17 cellular contexts compared by ENCODE assay signal in the genomic region with DNA sequence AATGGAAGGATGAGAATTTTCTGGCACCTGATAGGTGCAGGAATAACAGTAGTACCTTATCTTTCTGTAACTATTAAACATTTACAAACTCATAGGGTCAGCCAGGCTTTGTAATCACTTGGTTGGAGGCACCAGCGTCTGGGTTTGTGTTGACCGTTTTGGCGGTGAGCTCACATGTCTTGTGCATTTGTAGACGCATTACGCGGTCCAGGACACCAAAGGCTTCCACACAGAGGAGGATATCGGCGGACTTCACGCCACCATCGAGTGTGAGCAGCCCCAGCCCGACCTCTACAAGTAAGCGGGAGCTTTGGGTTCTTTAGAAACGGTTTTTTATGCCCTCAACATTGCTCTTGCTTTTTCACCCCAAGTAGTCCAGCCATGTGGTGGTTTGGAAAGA.
A peak's percentile ranks its signal among the peaks of the same experiment; 100 is the strongest.
DNase-seq lines count a peak whose midpoint lies in the region; ATAC-seq, FAIRE-seq and TF ChIP-seq lines count a peak whose summit lies in the region.
"Had no signal": no experiment of that assay in that cellular context is flagged by ENCODE, and none has a peak within 500 bp of the region (broad histone marks: within the 10 kb centered on the region; RNA-seq: fewer than 3 reads in every experiment).

No MANE protein-coding gene starts in this region.

- CTCF ChIA-PET in HepG2 (lab: Yijun Ruan, JAX; ENCODE audit: low intra/inter-chr PET ratio, low total read pairs), result no interaction called here

- H3K4me2 ChIP-seq in HepG2 (ENCODE audit: low read depth, low read length), result no peak overlapping the region
- H3K4me2 ChIP-seq: A549 had no signal

- ATAC-seq in left ventricle myocardium superior, result no peak
- no peak for ATAC-seq in HepG2
- ATAC-seq: A549 had no signal

- no peak overlapping the region for H3K27ac ChIP-seq in right atrium auricular region
- no peak overlapping the region for H3K27ac ChIP-seq in stomach
- no peak overlapping the region for H3K27ac ChIP-seq in HepG2 (ENCODE audit: extremely low read length, insufficient read depth, low read length)
- H3K27ac ChIP-seq: A549, C4-2B had no signal

- H3K4me3 ChIP-seq in right atrium auricular region (no peak overlapping the region), stomach (no peak overlapping the region), HepG2 (replicated peaks in 1 of 3; ENCODE audit: insufficient read depth in 1 of 3, low read depth in 2 of 3, low read length in 3 of 3) (no peak overlapping the region)
- H3K4me3 ChIP-seq: A549, HAP-1 had no signal

- FAIRE-seq in HepG2 (lab: Jason Lieb, UNC), result no peak
- FAIRE-seq: A549, D721Med, GM12892, GM19239, H1 had no signal

- H3K27me3 ChIP-seq in right atrium auricular region (no peaks in the 10 kb centered on the region), stomach (no peaks in the 10 kb centered on the region), HepG2 (ENCODE audit: control insufficient read depth in 1 of 2, insufficient read depth in 2 of 2, low read length in 2 of 2) (no peaks in the 10 kb centered on the region)
- H3K27me3 ChIP-seq: BE2C had no signal

- no peak overlapping the region for H3K9ac ChIP-seq in HepG2 (ENCODE audit: insufficient read depth, low read depth, low read length)

- TF ChIP-seq CTCF in right atrium auricular region (IDR thresholded peaks at IDR 0.05) (no peak), stomach (IDR thresholded peaks at IDR 0.05) (no peak), HepG2 (CRISPR knock-in tag; IDR thresholded peaks at IDR 0.05) (no peak)

- in situ Hi-C loops in HepG2 (cut with HindIII; ENCODE audit: extremely low pct_ligation_motif_present, low pct_unique_long_range_greater_than_20kb), result no loop called here

- H3K79me2 ChIP-seq in HepG2 (ENCODE audit: insufficient read depth, low read length), result no peaks in the 10 kb centered on the region

- no peaks in the 10 kb centered on the region for H3K9me3 ChIP-seq in right atrium auricular region
- H3K9me3 ChIP-seq in stomach, result no peaks in the 10 kb centered on the region
- H3K9me3 ChIP-seq in HepG2 (ENCODE audit: low read length), result no peaks in the 10 kb centered on the region
- H3K9me3 ChIP-seq: A549, BE2C, HAP-1 had no signal

- no TSS peak for BruUV-seq in HepG2 (replicated peaks; lab: Mats Ljungman, UMichigan)

- WGBS in stomach, 5 donors, result 66 to 89% (median 80%) methylated on average over 13 of the region's 13 CpGs
- 98% methylated on average over 13 of the region's 13 CpGs for WGBS in HepG2 (ENCODE audit: low lambda C conversion rate)

- H3K36me3 ChIP-seq in right atrium auricular region (peaks cover 65% of the 10 kb centered on the region), stomach (peaks cover 12 to 94% (median 80%) of the 10 kb centered on the region in 4 donors), HepG2 (replicated peaks in 1 of 2; ENCODE audit: control insufficient read depth in 1 of 2, insufficient read depth in 2 of 2, low read length in 2 of 2) (peaks cover 32 to 90% of the 10 kb centered on the region in 2 experiments)

- H4K20me1 ChIP-seq in HepG2 (ENCODE audit: insufficient read depth, low read length), result no peaks in the 10 kb centered on the region

- TF ChIP-seq POLR2A in stomach (IDR thresholded peaks at IDR 0.05) (no peak), HepG2 (IDR thresholded peaks at IDR 0.05; ENCODE audit: insufficient read depth in 1 of 2, low read depth in 2 of 2, low read length in 2 of 2) (no peak)

- no peak for TF ChIP-seq RAD21 in HepG2 (CRISPR knock-in tag; IDR thresholded peaks at IDR 0.05)

- DNase-seq in right atrium auricular region (ENCODE audit: low spot score) (peak; percentile 56), left ventricle myocardium superior (no peak), islet precursor cell (peak; percentile 37), stomach (peak; percentile 21), DMS114 treated with DMSO at 0.1 percent for 48 hours (lab: John Stamatoyannopoulos, UW; ENCODE audit: unreplicated experiment) (no peak), HepG2 (ENCODE audit: low spot score) (no peak)
- DNase-seq: BE2C; CD4-positive, alpha-beta memory T cell; DND-41; GDM1 had no signal

- intact Hi-C loops in left ventricle myocardium superior (cut with micrococcal nuclease) (no loop called here), stomach (cut with DNase I; ENCODE audit: low total_unique reads) (no loop called here), HepG2 (cut with micrococcal nuclease; ENCODE audit: unreplicated experiment) (no loop called here)

- no peak overlapping the region for H2AFZ ChIP-seq in HepG2 (ENCODE audit: low read length)

- H3K4me1 ChIP-seq in right atrium auricular region (no peaks in the 10 kb centered on the region), stomach (no peaks in the 10 kb centered on the region), HepG2 (ENCODE audit: insufficient read depth, low read length) (no peaks in the 10 kb centered on the region)
- H3K4me1 ChIP-seq: A549, BE2C, HAP-1 had no signal

- TF ChIP-seq EP300 in stomach (IDR thresholded peaks at IDR 0.05) (no peak), HepG2 (IDR thresholded peaks at IDR 0.05; ENCODE audit: low read depth in 2 of 2, low read length in 2 of 2) (no peak), HepG2 (CRISPR knock-in tag; IDR thresholded peaks at IDR 0.05; ENCODE audit: borderline replicate concordance) (no peak)

- POLR2A ChIA-PET in HepG2 (lab: Yijun Ruan, JAX), result no interaction called here

TF ChIP-seq in HepG2, 621 proteins besides CTCF, POLR2A, EP300 and RAD21:
- TF ChIP-seq KAT8 (CRISPR knock-in tag; IDR thresholded peaks at IDR 0.05) (no peak), ZNF451 (CRISPR knock-in tag; IDR thresholded peaks at IDR 0.05) (no peak), GMEB1 (CRISPR knock-in tag; IDR thresholded peaks at IDR 0.05; ENCODE audit: borderline replicate concordance) (no peak), ZSCAN21 (CRISPR knock-in tag; IDR thresholded peaks at IDR 0.05; ENCODE audit: borderline replicate concordance) (no peak), ZBTB20 (CRISPR knock-in tag; IDR thresholded peaks at IDR 0.05; ENCODE audit: borderline replicate concordance, low read depth) (no peak), HNRNPK (IDR thresholded peaks at IDR 0.05; ENCODE audit: low read depth, low read length, poor library complexity, severe bottlenecking) (no peak), SMAD9 (CRISPR knock-in tag; IDR thresholded peaks at IDR 0.05) (no peak), ZNF556 (CRISPR knock-in tag; IDR thresholded peaks at IDR 0.05; ENCODE audit: borderline replicate concordance) (no peak), ZNF891 (CRISPR knock-in tag; IDR thresholded peaks at IDR 0.05) (no peak), ARHGAP35 (CRISPR knock-in tag; IDR thresholded peaks at IDR 0.05; ENCODE audit: borderline replicate concordance) (no peak), KLF12 (CRISPR knock-in tag; IDR thresholded peaks at IDR 0.05; ENCODE audit: borderline replicate concordance) (no peak), ZBTB7B (CRISPR knock-in tag; IDR thresholded peaks at IDR 0.05) (no peak), ZNF33B (CRISPR knock-in tag; IDR thresholded peaks at IDR 0.05) (no peak), ZNF235 (CRISPR knock-in tag; IDR thresholded peaks at IDR 0.05; ENCODE audit: borderline replicate concordance) (no peak)
- TF ChIP-seq, protein P1, sequence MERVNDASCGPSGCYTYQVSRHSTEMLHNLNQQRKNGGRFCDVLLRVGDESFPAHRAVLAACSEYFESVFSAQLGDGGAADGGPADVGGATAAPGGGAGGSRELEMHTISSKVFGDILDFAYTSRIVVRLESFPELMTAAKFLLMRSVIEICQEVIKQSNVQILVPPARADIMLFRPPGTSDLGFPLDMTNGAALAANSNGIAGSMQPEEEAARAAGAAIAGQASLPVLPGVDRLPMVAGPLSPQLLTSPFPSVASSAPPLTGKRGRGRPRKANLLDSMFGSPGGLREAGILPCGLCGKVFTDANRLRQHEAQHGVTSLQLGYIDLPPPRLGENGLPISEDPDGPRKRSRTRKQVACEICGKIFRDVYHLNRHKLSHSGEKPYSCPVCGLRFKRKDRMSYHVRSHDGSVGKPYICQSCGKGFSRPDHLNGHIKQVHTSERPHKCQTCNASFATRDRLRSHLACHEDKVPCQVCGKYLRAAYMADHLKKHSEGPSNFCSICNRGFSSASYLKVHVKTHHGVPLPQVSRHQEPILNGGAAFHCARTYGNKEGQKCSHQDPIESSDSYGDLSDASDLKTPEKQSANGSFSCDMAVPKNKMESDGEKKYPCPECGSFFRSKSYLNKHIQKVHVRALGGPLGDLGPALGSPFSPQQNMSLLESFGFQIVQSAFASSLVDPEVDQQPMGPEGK (CRISPR knock-in tag; IDR thresholded peaks at IDR 0.05), result no peak
TF ChIP-seq in HepG2: peak in this region for 0.

Comparison
In these comparisons a context has a peak if more than half of its experiments do, and no peak if none do; other contexts are left out.
1. DNase-seq: peak in right atrium auricular region (single experiment), islet precursor cell (single experiment) and stomach (single experiment); none in left ventricle myocardium superior (single experiment), DMS114 treated with DMSO at 0.1 percent for 48 hours (single experiment) and HepG2 (single experiment).